ENCODE assay signal across 1 cellular context in genomic region chr9:112884086-112884485, GRCh38.
TF ChIP-seq lines count a peak whose summit lies in the region.

No MANE protein-coding gene starts in this region.

TF ChIP-seq in GM23338, 12 proteins besides CTCF, POLR2A, EP300 and RAD21:
- TF ChIP-seq ZNF331 (CRISPR knock-in tag; IDR thresholded peaks at IDR 0.05; ENCODE audit: low read depth) = no peak
- no peak for TF ChIP-seq ETS1 (IDR thresholded peaks at IDR 0.05)
- no peak for TF ChIP-seq ZNF462 (CRISPR knock-in tag; IDR thresholded peaks at IDR 0.05)
